33 cellular contexts compared by ENCODE assay signal in the genomic region with DNA sequence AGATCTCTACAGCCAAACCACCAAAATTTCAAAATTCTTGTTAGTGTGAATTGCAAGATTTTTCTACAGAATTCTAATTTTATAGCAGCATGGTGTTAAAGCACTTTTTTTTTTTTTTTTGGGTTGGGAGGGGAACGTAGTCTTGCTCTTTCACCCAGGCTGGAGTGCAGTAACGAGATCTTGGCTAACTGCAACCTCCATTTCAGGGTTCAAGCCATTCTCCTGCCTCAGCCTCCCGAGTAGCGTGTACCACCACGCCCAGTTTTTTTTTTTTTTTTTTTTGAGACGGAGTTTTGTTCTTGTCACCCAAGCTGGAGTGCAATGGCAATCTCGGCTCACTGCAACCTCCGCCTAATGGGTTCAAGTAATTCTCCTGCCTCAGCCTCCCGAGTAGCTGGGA.
"Had no signal": no experiment of that assay in that cellular context is flagged by ENCODE, and none has a peak within 500 bp of the region (broad histone marks: within the 10 kb centered on the region; RNA-seq: fewer than 3 reads in every experiment).

No MANE protein-coding gene starts in this region.

- H3K27ac ChIP-seq: adrenal gland, body of pancreas, breast epithelium, cardiac muscle cell, colonic mucosa, dorsolateral prefrontal cortex, esophagus muscularis mucosa, foreskin keratinocyte, gastroesophageal sphincter, heart right ventricle, hepatocyte, WERI-Rb-1 had no signal

- H3K4me3 ChIP-seq: adrenal gland, body of pancreas, breast epithelium, cardiac muscle cell, colonic mucosa, dorsolateral prefrontal cortex, esophagus muscularis mucosa, gastroesophageal sphincter, heart right ventricle, hepatocyte had no signal

- ATAC-seq: activated CD4-positive, CD25-positive, alpha-beta regulatory T cell treated with anti-CD3 and anti-CD28 coated beads, Interleukin-2, amount 50 U/mL, for 24 hours; activated CD8-positive, alpha-beta memory T cell treated with anti-CD3 and anti-CD28 coated beads, Interleukin-2, amount 10 ng/mL, durations not matched to agents 7 days and 5 days; activated CD8-positive, alpha-beta T cell treated with anti-CD3 and anti-CD28 coated beads, Interleukin-2, amount 10 ng/mL, durations not matched to agents 7 days and 5 days; activated naive CD8-positive, alpha-beta T cell treated with anti-CD3 and anti-CD28 coated beads, Interleukin-2, amount 50 U/mL, for 24 hours; body of pancreas; effector memory CD8-positive, alpha-beta T cell; foreskin keratinocyte; gastroesophageal sphincter; heart right ventricle; T-helper 17 cell had no signal

- H3K27me3 ChIP-seq: adrenal gland, body of pancreas, breast epithelium, cardiac muscle cell, colonic mucosa, dorsolateral prefrontal cortex, esophagus muscularis mucosa, foreskin keratinocyte, gastroesophageal sphincter, heart right ventricle, hepatocyte had no signal

- H3K36me3 ChIP-seq: adrenal gland, breast epithelium, cardiac muscle cell, colonic mucosa, esophagus muscularis mucosa, gastroesophageal sphincter, heart right ventricle, WERI-Rb-1 had no signal

- H3K9me3 ChIP-seq: adrenal gland, body of pancreas, breast epithelium, colonic mucosa, esophagus muscularis mucosa, gastroesophageal sphincter, heart right ventricle had no signal

- H3K4me2 ChIP-seq: hepatocyte had no signal

- H3K4me1 ChIP-seq: breast epithelium, gastroesophageal sphincter had no signal

- H2AFZ ChIP-seq: hepatocyte had no signal

- DNase-seq: activated B cell treated with CpG ODN at 0.5 μM for 24 hours; activated CD4-positive, alpha-beta memory T cell treated with anti-CD3 and anti-CD28 coated beads for 36 hours; activated CD4-positive, alpha-beta T cell treated with anti-CD3 and anti-CD28 coated beads for 48 hours; activated CD8-positive, alpha-beta memory T cell treated with anti-CD3 and anti-CD28 coated beads, Interleukin-2, amount 10 ng/mL, durations not matched to agents 7 days and 5 days; activated CD8-positive, alpha-beta memory T cell treated with anti-CD3 and anti-CD28 coated beads, Interleukin-2, amount 50 U/mL, for 4 hours; activated CD8-positive, alpha-beta T cell treated with anti-CD3 and anti-CD28 coated beads, Interleukin-2, amount 10 ng/mL, durations not matched to agents 7 days and 5 days; activated effector memory CD4-positive, alpha-beta T cell treated with anti-CD3 and anti-CD28 coated beads, Interleukin-2, amount 50 U/mL, for 16 hours; activated naive CD4-positive, alpha-beta T cell treated with anti-CD3 and anti-CD28 coated beads for 36 hours; activated naive CD8-positive, alpha-beta T cell treated with anti-CD3 and anti-CD28 coated beads for 36 hours; activated naive CD8-positive, alpha-beta T cell treated with anti-CD3 and anti-CD28 coated beads, Interleukin-2, amount 50 U/mL, for 24 hours; activated T-cell treated with anti-CD3 and anti-CD28 coated beads, Interleukin-2, amount 50 U/mL, for 1 hour; activated T-cell treated with anti-CD3 and anti-CD28 coated beads, Interleukin-2, amount 50 U/mL, for 48 hours; adrenal gland; amygdala; aorta; body of pancreas; central memory CD4-positive, alpha-beta T cell; cerebellar nuclear complex; colonic mucosa; dorsolateral prefrontal cortex; effector memory CD8-positive, alpha-beta T cell; erythroblast; foreskin keratinocyte; heart right ventricle; T-helper 17 cell; T1000; WERI-Rb-1 had no signal
